ENCODE assay signal across 9 cellular contexts in genomic region chr16:1408171-1408837, GRCh38. TPM values are rescaled to one million over a fixed set of nuclear protein-coding genes. Genes with fewer than 3 reads are reported as not detected.
DNase-seq lines count a peak whose midpoint lies in the region; ATAC-seq and TF ChIP-seq lines count a peak whose summit lies in the region.
"Had no signal": no experiment of that assay in that cellular context is flagged by ENCODE, and none has a peak within 500 bp of the region (broad histone marks: within the 10 kb centered on the region; RNA-seq: fewer than 3 reads in every experiment).

No MANE protein-coding gene starts in this region.

- H3K4me3 Mint-ChIP-seq in naive thymus-derived CD8-positive, alpha-beta T cell: peak overlapping the region; percentile 65 to 86 (median 80)

- H3K4me1 Mint-ChIP-seq in naive thymus-derived CD8-positive, alpha-beta T cell: peaks cover 7 to 58% (median 32%) of the 10 kb centered on the region in 4 donors

- no peaks in the 10 kb centered on the region for H3K27me3 Mint-ChIP-seq in naive thymus-derived CD8-positive, alpha-beta T cell

- H3K27ac ChIP-seq in Peyer's patch (peak overlapping the region in 2 of 4 donors; percentile 4 to 61), fibroblast of lung (ENCODE audit: insufficient read depth, low read length) (peak overlapping the region; percentile 54)
- H3K27ac ChIP-seq: epithelial cell of prostate had no signal

- peak overlapping the region; percentile 26 to 51 (median 44) for H3K4me3 ChIP-seq in Peyer's patch
- peak overlapping the region; percentile 58 to 71 (median 62) for H3K4me3 ChIP-seq in fibroblast of lung (replicated peaks in 1 of 4; ENCODE audit: control extremely low read depth in 1 of 4, insufficient read depth in 1 of 4, low read depth in 3 of 4, low read length in 4 of 4)

- H3K9me3 ChIP-seq in Peyer's patch: no peaks in the 10 kb centered on the region
- H3K9me3 ChIP-seq in fibroblast of lung (ENCODE audit: control insufficient read depth, insufficient read depth, low read depth, low read length): no peaks in the 10 kb centered on the region

- peaks cover 0 to 14% (median 7%) of the 10 kb centered on the region in 4 donors for H3K4me1 ChIP-seq in Peyer's patch
- H3K4me1 ChIP-seq in fibroblast of lung (ENCODE audit: control insufficient read depth, extremely low read depth, insufficient read depth, low read length): peaks cover 5% of the 10 kb centered on the region

- TF ChIP-seq CTCF in Peyer's patch (IDR thresholded peaks at IDR 0.05) (no peak), fibroblast of lung (conservative IDR thresholded peaks at IDR 0.05 in 1 of 2, IDR thresholded peaks at IDR 0.05 in 1 of 2; ENCODE audit: low read depth in 1 of 2, low read length in 2 of 2) (no peak)

- peak overlapping the region in 7 of 10 donors; percentile 31 to 92 (median 67) for H3K27ac Mint-ChIP-seq in naive thymus-derived CD8-positive, alpha-beta T cell

- peaks cover 0 to 35% (median 2%) of the 10 kb centered on the region in 3 donors for H3K36me3 Mint-ChIP-seq in naive thymus-derived CD8-positive, alpha-beta T cell

- DNase-seq in COLO829 (ENCODE audit: low spot score) (peak; percentile 88), Peyer's patch (peak; percentile 96 to 98 (median 97)), fibroblast of lung (ENCODE audit: low read depth in 2 of 2) (peak; percentile 75 to 87)
- DNase-seq in activated T-helper 1 cell treated with anti-CD3 and anti-CD28 coated beads, Interleukin-2, amount 50 U/mL, for 16 hours (ENCODE audit: low read depth in 1 of 2, low spot score in 1 of 2): peak; percentile 90 to 93
- peak; percentile 92 to 98 (median 96) for DNase-seq in naive thymus-derived CD8-positive, alpha-beta T cell
- peak; percentile 86 to 91 for DNase-seq in stimulated activated CD8-positive, alpha-beta memory T cell treated with anti-CD3 and anti-CD28 coated beads, Interleukin-7, amount 100 ng/mL, for 48 hours (ENCODE audit: extremely low read depth in 1 of 2, low read depth in 1 of 2)

- H4K20me1 ChIP-seq in fibroblast of lung (ENCODE audit: control insufficient read depth, extremely low read depth, insufficient read depth, low read length): no peaks in the 10 kb centered on the region

- ATAC-seq in GM21515 (IDR thresholded peaks at IDR 0.05; ENCODE audit: unreplicated experiment): peak; percentile 77
- peak; percentile 93 to 94 for ATAC-seq in naive thymus-derived CD8-positive, alpha-beta T cell

- H3K9ac ChIP-seq in fibroblast of lung (ENCODE audit: insufficient read depth, low read length): peak overlapping the region; percentile 23

- TF ChIP-seq RAD21 in Ishikawa (IDR thresholded peaks at IDR 0.05; ENCODE audit: low read depth): no peak

- H3K36me3 ChIP-seq in Peyer's patch: peaks cover 0 to 10% (median 0%) of the 10 kb centered on the region in 3 donors
- H3K36me3 ChIP-seq in fibroblast of lung (ENCODE audit: control insufficient read depth, insufficient read depth, low read length): no peaks in the 10 kb centered on the region

- no peak for TF ChIP-seq POLR2A in Peyer's patch (IDR thresholded peaks at IDR 0.05)

- TF ChIP-seq EP300 in Ishikawa (IDR thresholded peaks at IDR 0.05; ENCODE audit: borderline replicate concordance): no peak

- H3K79me2 ChIP-seq in fibroblast of lung (ENCODE audit: control insufficient read depth, insufficient read depth, low read length): no peaks in the 10 kb centered on the region

- no peaks in the 10 kb centered on the region for H3K9me3 Mint-ChIP-seq in naive thymus-derived CD8-positive, alpha-beta T cell

- POLR2A ChIA-PET in naive thymus-derived CD8-positive, alpha-beta T cell (lab: Charles Lee): interaction anchor here (0.6 to 2.7 kb wide), 7 partner anchors 9 to 297 kb away, joined by 3 to 19 read pairs (median 4); partner anchors contain the start of genes MAPK8IP3, TELO2 and UQCC4

- H3K27me3 ChIP-seq in Peyer's patch: no peaks in the 10 kb centered on the region
- H3K27me3 ChIP-seq in fibroblast of lung (ENCODE audit: control insufficient read depth, insufficient read depth, low read length): no peaks in the 10 kb centered on the region

- peak overlapping the region; percentile 95 for H3K4me2 ChIP-seq in fibroblast of lung (ENCODE audit: extremely low read depth, insufficient read depth, low read length)

- peak overlapping the region; percentile 73 for H2AFZ ChIP-seq in fibroblast of lung (ENCODE audit: low read length)

TF ChIP-seq in Ishikawa, 13 proteins besides CTCF, POLR2A, EP300 and RAD21 (continues in another document):
- TF ChIP-seq USF1 (IDR thresholded peaks at IDR 0.05): peak; percentile 98
- no peak for TF ChIP-seq MAX (IDR thresholded peaks at IDR 0.05)
- TF ChIP-seq CREB1 (IDR thresholded peaks at IDR 0.05; ENCODE audit: low read depth): no peak
- no peak for TF ChIP-seq TEAD4 (IDR thresholded peaks at IDR 0.05)
- no peak for TF ChIP-seq CEBPB (IDR thresholded peaks at IDR 0.05)
- peak; percentile 23; the same call in 1 of the 2 replicates for TF ChIP-seq EGR1 (IDR thresholded peaks at IDR 0.05)
- TF ChIP-seq ZBTB7A (IDR thresholded peaks at IDR 0.05; ENCODE audit: low read depth): peak; percentile 66; the same call in 1 of the 2 replicates
- no peak for TF ChIP-seq TAF1 (IDR thresholded peaks at IDR 0.05; ENCODE audit: low read depth)

RNA-seq across cellular contexts. Expression of gene UNKL, which starts 6.2 kb away (rescaled TPM):
- total RNA-seq in Peyer's patch (100 to 1,000 TPM in 1 of 4 donors, 10 to 100 TPM in 3; 10.9 to 113 (median 38.4) TPM), fibroblast of lung (6.3 and 6.9 TPM in 2 replicates)
- 3.6 and 4.3 TPM in 2 replicates for polyA plus RNA-seq in fibroblast of lung
- 4.4 and 4.6 TPM in 2 replicates for polyA plus RNA-seq in fibroblast of lung (2012)
- 3.4 and 6.4 TPM in 2 replicates for polyA minus RNA-seq in fibroblast of lung (ENCODE audit: low replicate concordance)
- 100 to 1,000 TPM; 125 to 151 TPM for total RNA-seq in naive thymus-derived CD8-positive, alpha-beta T cell
- polyA plus RNA-seq in naive thymus-derived CD8-positive, alpha-beta T cell: 10 to 100 TPM in 1 of 3 donors, 1 to 10 TPM in 2; 8.3 to 11.0 (median 8.8) TPM

RNA-seq across cellular contexts. Expression of gene UQCC4, which starts 12.2 kb away (rescaled TPM):
- total RNA-seq in Peyer's patch (10 to 100 TPM in 3 of 4 donors, 1 to 10 TPM in 1; 9.5 to 16.2 (median 13.3) TPM), fibroblast of lung (11.9 and 15.2 TPM in 2 replicates)
- 13.3 and 15.7 TPM in 2 replicates for polyA plus RNA-seq in fibroblast of lung
- polyA plus RNA-seq in fibroblast of lung (2012): 9.7 and 17.9 TPM in 2 replicates
- 4.3 and 6.0 TPM in 2 replicates for polyA minus RNA-seq in fibroblast of lung (ENCODE audit: low replicate concordance)
- total RNA-seq in naive thymus-derived CD8-positive, alpha-beta T cell: 10 to 100 TPM; 10.6 to 10.8 TPM
- polyA plus RNA-seq in naive thymus-derived CD8-positive, alpha-beta T cell: 10 to 100 TPM; 29.9 to 38.6 (median 37.6) TPM

RNA-seq across cellular contexts. Expression of gene PERCC1, which starts 22.6 kb away (rescaled TPM):
- total RNA-seq in Peyer's patch (not detected), fibroblast of lung (not detected in 2 replicates)
- not detected in 2 replicates for polyA plus RNA-seq in fibroblast of lung
- not detected in 2 replicates for polyA plus RNA-seq in fibroblast of lung (2012)
- not detected in 2 replicates for polyA minus RNA-seq in fibroblast of lung (ENCODE audit: low replicate concordance)
- total RNA-seq in naive thymus-derived CD8-positive, alpha-beta T cell: 1 to 10 TPM; 2.3 to 2.7 TPM
- under 1 TPM in 1 of 3 donors, not detected in 2; 0.19 TPM for polyA plus RNA-seq in naive thymus-derived CD8-positive, alpha-beta T cell

RNA-seq across cellular contexts. Expression of gene CCDC154, which starts 36.1 kb away (rescaled TPM):
- total RNA-seq in Peyer's patch (10 to 100 TPM in 1 of 4 donors, under 1 TPM in 3; 0.47 to 23.1 (median 0.73) TPM), fibroblast of lung (0.50 and 0.51 TPM in 2 replicates)
- polyA plus RNA-seq in fibroblast of lung: 0.02 and 0.08 TPM in 2 replicates
- 0.07 and 0.26 TPM in 2 replicates for polyA plus RNA-seq in fibroblast of lung (2012)
- polyA minus RNA-seq in fibroblast of lung (ENCODE audit: low replicate concordance): not detected in 2 replicates
- 10 to 100 TPM; 14.0 to 15.5 TPM for total RNA-seq in naive thymus-derived CD8-positive, alpha-beta T cell
- not detected for polyA plus RNA-seq in naive thymus-derived CD8-positive, alpha-beta T cell

RNA-seq across cellular contexts. Expression of gene GNPTG, which starts 56.6 kb away (rescaled TPM):
- total RNA-seq in Peyer's patch (10 to 100 TPM; 51.1 to 83.3 (median 65.0) TPM), fibroblast of lung (38.8 and 40.8 TPM in 2 replicates)
- 43.2 and 44.6 TPM in 2 replicates for polyA plus RNA-seq in fibroblast of lung
- polyA plus RNA-seq in fibroblast of lung (2012): 39.7 and 43.4 TPM in 2 replicates
- 12.8 and 47.4 TPM in 2 replicates for polyA minus RNA-seq in fibroblast of lung (ENCODE audit: low replicate concordance)
- total RNA-seq in naive thymus-derived CD8-positive, alpha-beta T cell: 10 to 100 TPM; 56.9 to 65.2 TPM
- 10 to 100 TPM; 44.4 to 57.8 (median 56.6) TPM for polyA plus RNA-seq in naive thymus-derived CD8-positive, alpha-beta T cell
